9 cellular contexts compared by ENCODE assay signal in genomic region chr19:4814625-4815425, GRCh38. TPM values are rescaled to one million over a fixed set of nuclear protein-coding genes. Genes with fewer than 3 reads are reported as not detected.
DNase-seq lines count a peak whose midpoint lies in the region; ATAC-seq and TF ChIP-seq lines count a peak whose summit lies in the region.
"Had no signal": no experiment of that assay in that cellular context is flagged by ENCODE, and none has a peak within 500 bp of the region (broad histone marks: within the 10 kb centered on the region; RNA-seq: fewer than 3 reads in every experiment).

No MANE protein-coding gene starts in this region.

- H3K27ac ChIP-seq in left ventricle myocardium inferior (replicated peaks) (no peak overlapping the region), vagina (peak overlapping the region; percentile 82)
- H3K27ac ChIP-seq: cardiac muscle cell had no signal

- H3K27me3 Mint-ChIP-seq in T-helper 17 cell, result no peaks in the 10 kb centered on the region

- TF ChIP-seq POLR2A in vagina (IDR thresholded peaks at IDR 0.05), result no peak

- no peak for TF ChIP-seq CTCF in left ventricle myocardium inferior (IDR thresholded peaks at IDR 0.05; ENCODE audit: borderline replicate concordance)
- no peak for TF ChIP-seq CTCF in fibroblast of villous mesenchyme (IDR thresholded peaks at IDR 0.05; ENCODE audit: insufficient read depth, low read depth, low read length)
- no peak for TF ChIP-seq CTCF in vagina (IDR thresholded peaks at IDR 0.05)

- H3K27ac Mint-ChIP-seq in T-helper 17 cell, result peak overlapping the region; percentile 95

- intact Hi-C loops in left ventricle myocardium inferior (cut with micrococcal nuclease) (loop anchor here (5.0 kb wide), 1 partner anchor 37 kb away; no protein-coding TSS in a partner anchor), Right ventricle myocardium inferior (cut with DNase I) (no loop called here), vagina (cut with DNase I) (loop anchor here (5.0 kb wide), 2 partner anchors 37 to 97 kb away; no protein-coding TSS in a partner anchor), head of caudate nucleus (cut with DNase I) (loop anchor here (5.0 kb wide), 2 partner anchors 97 to 212 kb away; no protein-coding TSS in a partner anchor)

- no peak for ATAC-seq in Right ventricle myocardium inferior
- no peak for ATAC-seq in T-helper 17 cell
- ATAC-seq in HG03135 (IDR thresholded peaks at IDR 0.05; ENCODE audit: unreplicated experiment), result no peak

- peak overlapping the region; percentile 78 for H3K4me3 Mint-ChIP-seq in T-helper 17 cell

- DNase-seq in left ventricle myocardium inferior, result no peak
- DNase-seq in Right ventricle myocardium inferior (ENCODE audit: missing footprints), result no peak
- no peak for DNase-seq in T-helper 17 cell
- peak; percentile 64 for DNase-seq in fibroblast of villous mesenchyme (ENCODE audit: low read depth)
- DNase-seq in vagina (ENCODE audit: extremely low spot score in 2 of 2), result no peak
- no peak for DNase-seq in T-helper 9 cell
- DNase-seq in head of caudate nucleus, result no peak

- no peaks in the 10 kb centered on the region for H3K36me3 Mint-ChIP-seq in T-helper 17 cell (ENCODE audit: low read depth)

- H3K4me1 Mint-ChIP-seq in T-helper 17 cell, result peaks cover 30% of the 10 kb centered on the region

- peak overlapping the region; percentile 52 for H3K4me3 ChIP-seq in left ventricle myocardium inferior
- no peak overlapping the region for H3K4me3 ChIP-seq in fibroblast of villous mesenchyme (ENCODE audit: low read depth, low read length)
- no peak overlapping the region for H3K4me3 ChIP-seq in vagina

- H3K27me3 ChIP-seq in left ventricle myocardium inferior (ENCODE audit: low read depth) (no peaks in the 10 kb centered on the region), vagina (no peaks in the 10 kb centered on the region)
- H3K27me3 ChIP-seq: cardiac muscle cell had no signal

- H3K9me3 ChIP-seq in left ventricle myocardium inferior (replicated peaks) (no peaks in the 10 kb centered on the region), T-helper 17 cell (ENCODE audit: control insufficient read depth, low read length, poor library complexity, severe bottlenecking) (no peaks in the 10 kb centered on the region), vagina (no peaks in the 10 kb centered on the region)

- peaks cover 34% of the 10 kb centered on the region for H3K4me1 ChIP-seq in left ventricle myocardium inferior
- H3K4me1 ChIP-seq in vagina, result peaks cover 26% of the 10 kb centered on the region

- H3K36me3 ChIP-seq in left ventricle myocardium inferior (peaks cover 20% of the 10 kb centered on the region), vagina (peaks cover 0 to 22% of the 10 kb centered on the region in 2 donors)
- H3K36me3 ChIP-seq: cardiac muscle cell had no signal

RNA-seq across cellular contexts. Expression of gene TICAM1, which starts 16.7 kb away (rescaled TPM):
- total RNA-seq in left ventricle myocardium inferior (6.1 TPM), Right ventricle myocardium inferior (7.3 TPM), T-helper 17 cell (10 to 100 TPM; 23.4 to 29.1 TPM), fibroblast of villous mesenchyme (3.2 and 3.5 TPM in 2 replicates), vagina (16.5 TPM)

RNA-seq across cellular contexts. Expression of gene FEM1A, which starts 23.3 kb away (rescaled TPM):
- total RNA-seq in left ventricle myocardium inferior (46.5 TPM), Right ventricle myocardium inferior (47.0 TPM), T-helper 17 cell (10 to 100 TPM in 1 of 2 donors, 1 to 10 TPM in 1; 9.9 to 13.4 TPM), fibroblast of villous mesenchyme (12.6 and 13.8 TPM in 2 replicates), vagina (16.2 TPM)

RNA-seq across cellular contexts. Expression of gene PLIN3, which starts 52.6 kb away (rescaled TPM):
- 26.7 TPM for total RNA-seq in left ventricle myocardium inferior
- 34.0 TPM for total RNA-seq in Right ventricle myocardium inferior
- total RNA-seq in T-helper 17 cell, result 10 to 100 TPM; 19.7 to 21.7 TPM
- 191 and 193 TPM in 2 replicates for total RNA-seq in fibroblast of villous mesenchyme
- 93.8 TPM for total RNA-seq in vagina
